Comparison of ENCODE assay signal across 9 cellular contexts in the genomic region with DNA sequence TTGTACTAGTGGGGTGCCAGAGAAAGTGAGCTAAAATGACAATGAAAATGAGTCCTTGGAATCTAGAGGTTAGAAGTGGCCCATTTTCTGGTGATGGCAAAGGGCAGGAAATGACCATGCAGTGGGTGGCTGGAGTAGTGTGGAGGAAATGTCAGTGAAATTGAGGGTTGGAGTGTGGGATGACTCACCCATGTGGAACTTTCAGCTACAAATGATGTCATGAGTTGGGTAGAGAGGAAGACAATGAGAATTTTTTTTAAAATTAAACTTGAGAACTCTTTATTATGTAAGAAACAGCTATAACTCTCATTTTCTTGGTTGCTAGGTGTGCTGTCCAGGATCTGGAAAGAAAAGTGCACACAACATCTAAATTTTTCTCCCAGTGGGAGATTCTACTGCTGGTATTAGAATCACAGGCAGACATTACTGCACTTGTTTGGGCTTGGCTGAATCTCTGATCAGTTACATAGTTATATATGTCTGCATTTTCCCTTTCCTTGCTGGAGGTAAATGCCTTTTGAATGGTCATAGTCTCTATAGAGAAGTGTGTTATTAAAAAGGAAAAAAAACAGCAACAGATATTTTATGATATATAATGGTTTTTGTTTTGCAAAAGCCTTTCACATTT. TPM values are rescaled to one million over a fixed set of nuclear protein-coding genes. Genes with fewer than 3 reads are reported as not detected.
DNase-seq lines count a peak whose midpoint lies in the region; ATAC-seq and TF ChIP-seq lines count a peak whose summit lies in the region.
"Had no signal": no experiment of that assay in that cellular context is flagged by ENCODE, and none has a peak within 500 bp of the region (broad histone marks: within the 10 kb centered on the region; RNA-seq: fewer than 3 reads in every experiment).

No MANE protein-coding gene starts in this region.

- H3K27ac ChIP-seq in PC-9: 0 out of 2 replicates have a peak overlapping the region, but pooled peaks have one; percentile 3
- H3K27ac ChIP-seq: HL-60 had no signal

- peak; percentile 16 to 17 for DNase-seq in activated T-cell treated with anti-CD3 and anti-CD28 coated beads, Interleukin-2, amount 50 U/mL, for 72 hours
- DNase-seq in activated T-cell treated with anti-CD3 and anti-CD28 coated beads for 4 hours (no peak), PC-9 (peak; percentile 70 to 76), smooth muscle cell of the brain vasculature (ENCODE audit: low read depth, low spot score) (peak; percentile 23), NCI-H748 (lab: John Stamatoyannopoulos, UW; ENCODE audit: unreplicated experiment) (no peak), germinal center (ENCODE audit: low spot score) (no peak), NCI-H524 (lab: John Stamatoyannopoulos, UW) (no peak)

- peak; percentile 65 to 69 for ATAC-seq in activated T-cell treated with anti-CD3 and anti-CD28 coated beads, Interleukin-2, amount 50 U/mL, for 72 hours (replicated peaks in 1 of 2)
- peak; percentile 80 for ATAC-seq in esophagus mucosa

- H3F3A ChIP-seq in PC-9 (ENCODE audit: insufficient read depth, low read depth): no peaks in the 10 kb centered on the region; the same call in 1 of the 2 replicates

- peaks cover 27% of the 10 kb centered on the region for H3K27me3 Mint-ChIP-seq in activated T-cell treated with anti-CD3 and anti-CD28 coated beads, Interleukin-2, amount 50 U/mL, for 72 hours (ENCODE audit: low read depth)

- no peaks in the 10 kb centered on the region for H3K9me2 ChIP-seq in PC-9 (ENCODE audit: insufficient read depth)

- H3K9me3 ChIP-seq in PC-9 (ENCODE audit: insufficient read depth, low read depth): peaks cover 6% of the 10 kb centered on the region

- CTCF ChIA-PET in PC-9 (lab: Charles Lee): interaction anchor here (0.6 kb wide), 1 partner anchor 100 kb away, joined by 3 read pairs; no protein-coding TSS in a partner anchor

- peak overlapping the region in 1 of 2 donors; percentile 8 for H3K4me3 Mint-ChIP-seq in activated T-cell treated with anti-CD3 and anti-CD28 coated beads, Interleukin-2, amount 50 U/mL, for 72 hours

- no peak for TF ChIP-seq CTCF in PC-9 (conservative IDR thresholded peaks at IDR 0.05)

- H3K27me3 ChIP-seq in PC-9 (ENCODE audit: insufficient read depth, low read depth): no peaks in the 10 kb centered on the region

- no peak overlapping the region for H2AFZ ChIP-seq in PC-9

- H3K4me1 Mint-ChIP-seq in activated T-cell treated with anti-CD3 and anti-CD28 coated beads, Interleukin-2, amount 50 U/mL, for 72 hours (ENCODE audit: low read depth): peaks cover 6% of the 10 kb centered on the region

- peaks cover 15% of the 10 kb centered on the region for H3K4me1 ChIP-seq in PC-9 (replicated peaks; ENCODE audit: insufficient read depth)

- H3K79me2 ChIP-seq in PC-9 (ENCODE audit: low read depth): no peaks in the 10 kb centered on the region

- H3K4me2 ChIP-seq in PC-9: no peak overlapping the region

- H4K20me1 ChIP-seq in PC-9 (ENCODE audit: insufficient read depth): no peaks in the 10 kb centered on the region

- no peak overlapping the region for H3K4me3 ChIP-seq in PC-9

- no TSS peak for BruUV-seq in PC-9 (replicated peaks; lab: Mats Ljungman, UMichigan)

- H3K36me3 ChIP-seq in PC-9 (ENCODE audit: low read depth): no peaks in the 10 kb centered on the region

- intact Hi-C loops in PC-9 (cut with micrococcal nuclease; ENCODE audit: unreplicated experiment): loop anchor here (2.0 kb wide), 1 partner anchor 57 kb away; the partner anchor contains the start of gene GNG12

- H3K9me3 Mint-ChIP-seq in activated T-cell treated with anti-CD3 and anti-CD28 coated beads, Interleukin-2, amount 50 U/mL, for 72 hours: no peaks in the 10 kb centered on the region

- no peak overlapping the region for H3K27ac Mint-ChIP-seq in activated T-cell treated with anti-CD3 and anti-CD28 coated beads, Interleukin-2, amount 50 U/mL, for 72 hours

- no peaks in the 10 kb centered on the region for H3K36me3 Mint-ChIP-seq in activated T-cell treated with anti-CD3 and anti-CD28 coated beads, Interleukin-2, amount 50 U/mL, for 72 hours (ENCODE audit: insufficient read depth in 2 of 2)

- POLR2A ChIA-PET in PC-9 (lab: Charles Lee; ENCODE audit: unreplicated experiment): interaction anchor here (0.5 to 0.7 kb wide), 2 partner anchors 17 to 72 kb away, joined by 4 to 6 read pairs; no protein-coding TSS in a partner anchor

RNA-seq across cellular contexts. Expression of gene GNG12, which starts 56.8 kb away (rescaled TPM):
- total RNA-seq in activated T-cell treated with anti-CD3 and anti-CD28 coated beads, Interleukin-2, amount 50 U/mL, for 72 hours: under 1 TPM; 0.32 to 0.34 TPM
- 69.9 and 102 TPM in 2 replicates for total RNA-seq in PC-9 (2021)
- 73.2 TPM for total RNA-seq in esophagus mucosa

Comparison
In these comparisons a context has a peak if more than half of its experiments do, and no peak if none do; other contexts are left out.
1. DNase-seq: peak in activated T-cell treated with anti-CD3 and anti-CD28 coated beads, Interleukin-2, amount 50 U/mL, for 72 hours (2 of 2), PC-9 (2 of 2) and smooth muscle cell of the brain vasculature (single experiment); none in activated T-cell treated with anti-CD3 and anti-CD28 coated beads for 4 hours (single experiment), NCI-H748 (single experiment), germinal center (single experiment) and NCI-H524 (0 of 2).
2. RNA of gene GNG12, which starts 56.8 kb away (total RNA-seq): 69.9 to 102 TPM in PC-9 and 73.2 TPM in esophagus mucosa (single experiment); 0.32 to 0.34 TPM in activated T-cell treated with anti-CD3 and anti-CD28 coated beads, Interleukin-2, amount 50 U/mL, for 72 hours; every median in the first group is over 10 times any median in the second.